Comparison of ENCODE assay signal across 20 cellular contexts in the genomic region with DNA sequence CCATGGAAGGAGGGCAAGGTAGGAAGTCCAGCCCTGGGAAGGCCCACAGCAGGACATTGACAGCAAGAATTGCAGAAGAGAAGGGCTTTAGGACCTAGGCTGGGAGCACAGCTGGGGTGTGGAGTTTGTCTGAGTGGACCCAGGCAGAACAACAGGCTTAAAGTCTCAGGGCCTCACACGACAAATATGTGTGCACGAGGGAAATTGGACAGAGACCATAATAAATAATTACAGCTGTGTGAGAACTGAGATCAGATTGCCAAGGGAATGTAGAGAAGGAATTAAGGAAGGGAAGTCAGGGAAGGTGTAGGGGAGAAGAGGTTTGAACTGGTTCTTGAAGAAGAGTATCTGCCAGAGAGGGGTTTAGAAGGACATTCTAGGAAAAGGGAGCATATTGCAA.
DNase-seq lines count a peak whose midpoint lies in the region; ATAC-seq, FAIRE-seq and TF ChIP-seq lines count a peak whose summit lies in the region.
"Had no signal": no experiment of that assay in that cellular context is flagged by ENCODE, and none has a peak within 500 bp of the region (broad histone marks: within the 10 kb centered on the region; RNA-seq: fewer than 3 reads in every experiment).

No MANE protein-coding gene starts in this region.

- H3K36me3 ChIP-seq in DND-41 (ENCODE audit: insufficient read depth, low read length) (no peaks in the 10 kb centered on the region), HepG2 (replicated peaks in 1 of 2; ENCODE audit: control insufficient read depth in 1 of 2, insufficient read depth in 2 of 2, low read length in 2 of 2) (no peaks in the 10 kb centered on the region), neural progenitor cell (no peaks in the 10 kb centered on the region)
- H3K36me3 ChIP-seq: Peyer's patch had no signal

- H3K9me3 ChIP-seq in DND-41 (ENCODE audit: insufficient read depth, low read length, severe bottlenecking) (no peaks in the 10 kb centered on the region), HepG2 (ENCODE audit: low read length) (no peaks in the 10 kb centered on the region), neural progenitor cell (ENCODE audit: low read depth) (no peaks in the 10 kb centered on the region)
- H3K9me3 ChIP-seq: Peyer's patch had no signal

- H3K79me2 ChIP-seq in DND-41 (ENCODE audit: insufficient read depth, low read length) (no peaks in the 10 kb centered on the region), HepG2 (ENCODE audit: insufficient read depth, low read length) (no peaks in the 10 kb centered on the region), neural progenitor cell (ENCODE audit: low read depth) (no peaks in the 10 kb centered on the region)

- ATAC-seq in DND-41 (ENCODE audit: insufficient read depth, low read depth) (no peak), HepG2 (peak; percentile 36; the same call in 2 of the 3 replicates), GM21786 (IDR thresholded peaks at IDR 0.05; ENCODE audit: unreplicated experiment) (no peak)

- DNase-seq in DND-41 (no peak), choroid plexus epithelial cell (ENCODE audit: low read depth) (peak; percentile 13), HepG2 (ENCODE audit: low spot score) (no peak), neural progenitor cell (ENCODE audit: low spot score) (no peak), MCF 10A (ENCODE audit: unreplicated experiment) (no peak), NCI-H345 treated with DMSO at 0.1 percent for 48 hours (lab: John Stamatoyannopoulos, UW; ENCODE audit: unreplicated experiment) (no peak), NCI-H524 (lab: John Stamatoyannopoulos, UW) (no peak)
- DNase-seq: COR-L47, GM23248, KG1, NCI-H187 treated with DMSO at 0.1 percent for 48 hours, NCI-H2171, NCI-H510A, Peyer's patch, SHP77 had no signal

- no peak overlapping the region for H3K27ac ChIP-seq in DND-41 (ENCODE audit: low read length)
- no peak overlapping the region for H3K27ac ChIP-seq in HepG2 (ENCODE audit: extremely low read length, insufficient read depth, low read length)
- H3K27ac ChIP-seq in neural progenitor cell: no peak overlapping the region
- H3K27ac ChIP-seq: GM23248, Peyer's patch had no signal

- peak overlapping the region; percentile 15; the same call in 1 of the 2 replicates for H2AFZ ChIP-seq in DND-41 (ENCODE audit: low read depth, low read length)
- no peak overlapping the region for H2AFZ ChIP-seq in HepG2 (ENCODE audit: low read length)
- no peak overlapping the region for H2AFZ ChIP-seq in neural progenitor cell (replicated peaks)
- H2AFZ ChIP-seq: GM23248 had no signal

- H3F3A ChIP-seq in neural progenitor cell (ENCODE audit: low read depth): no peaks in the 10 kb centered on the region

- TF ChIP-seq RAD21 in HepG2 (CRISPR knock-in tag; IDR thresholded peaks at IDR 0.05): no peak

- TF ChIP-seq CTCF in DND-41 (IDR thresholded peaks at IDR 0.05; ENCODE audit: borderline replicate concordance, extremely low read depth, low read length, poor library complexity, severe bottlenecking) (no peak), choroid plexus epithelial cell (conservative IDR thresholded peaks at IDR 0.05; ENCODE audit: low read depth, low read length) (no peak), HepG2 (CRISPR knock-in tag; IDR thresholded peaks at IDR 0.05) (no peak), neural progenitor cell (IDR thresholded peaks at IDR 0.05) (no peak), MCF 10A (IDR thresholded peaks at IDR 0.05; ENCODE audit: unreplicated experiment) (no peak)

- CTCF ChIA-PET in HepG2 (lab: Yijun Ruan, JAX; ENCODE audit: low intra/inter-chr PET ratio, low total read pairs): no interaction called here
- CTCF ChIA-PET in MCF 10A (lab: Yijun Ruan, JAX): no interaction called here

- 0% methylated on average over 2 of the region's 2 CpGs for WGBS in HepG2 (ENCODE audit: low lambda C conversion rate)

- no peak for TF ChIP-seq EP300 in HepG2 (IDR thresholded peaks at IDR 0.05; ENCODE audit: low read depth in 2 of 2, low read length in 2 of 2)
- no peak for TF ChIP-seq EP300 in HepG2 (CRISPR knock-in tag; IDR thresholded peaks at IDR 0.05; ENCODE audit: borderline replicate concordance)

- in situ Hi-C loops in HepG2 (cut with HindIII; ENCODE audit: extremely low pct_ligation_motif_present, low pct_unique_long_range_greater_than_20kb): no loop called here

- no peak overlapping the region for H3K4me3 ChIP-seq in DND-41 (ENCODE audit: low read depth in 1 of 2, low read length in 2 of 2)
- H3K4me3 ChIP-seq in choroid plexus epithelial cell (ENCODE audit: low read depth, low read length): no peak overlapping the region
- H3K4me3 ChIP-seq in HepG2 (replicated peaks in 1 of 3; ENCODE audit: insufficient read depth in 1 of 3, low read depth in 2 of 3, low read length in 3 of 3): no peak overlapping the region
- no peak overlapping the region for H3K4me3 ChIP-seq in neural progenitor cell
- H3K4me3 ChIP-seq: GM23248, Peyer's patch had no signal

- H3K9me3 Mint-ChIP-seq in neural progenitor cell (no peaks in the 10 kb centered on the region), MCF 10A (ENCODE audit: unreplicated experiment) (no peaks in the 10 kb centered on the region)

- H3K27ac Mint-ChIP-seq in neural progenitor cell (peak overlapping the region; percentile 5), MCF 10A (ENCODE audit: low read depth, unreplicated experiment) (no peak overlapping the region)

- peaks cover 2% of the 10 kb centered on the region for H3K27me3 Mint-ChIP-seq in neural progenitor cell (ENCODE audit: insufficient read depth, low read depth)
- H3K27me3 Mint-ChIP-seq in MCF 10A (ENCODE audit: insufficient read depth, unreplicated experiment): no peaks in the 10 kb centered on the region

- POLR2A ChIA-PET in HepG2 (lab: Yijun Ruan, JAX) (no interaction called here), MCF 10A (lab: Yijun Ruan, JAX) (interaction anchor here (2.1 kb wide), 1 partner anchor 15 kb away, joined by 8 read pairs; no protein-coding TSS in a partner anchor)

- H4K20me1 ChIP-seq in DND-41 (ENCODE audit: insufficient read depth, low read length) (no peaks in the 10 kb centered on the region), HepG2 (ENCODE audit: insufficient read depth, low read length) (no peaks in the 10 kb centered on the region), neural progenitor cell (ENCODE audit: low read depth) (no peaks in the 10 kb centered on the region)

- H3K27me3 ChIP-seq in DND-41 (ENCODE audit: insufficient read depth, low read length, poor library complexity): no peaks in the 10 kb centered on the region
- H3K27me3 ChIP-seq in HepG2 (ENCODE audit: control insufficient read depth in 1 of 2, insufficient read depth in 2 of 2, low read length in 2 of 2): no peaks in the 10 kb centered on the region
- no peaks in the 10 kb centered on the region for H3K27me3 ChIP-seq in neural progenitor cell
- H3K27me3 ChIP-seq: Peyer's patch had no signal

- intact Hi-C loops in HepG2 (cut with micrococcal nuclease; ENCODE audit: unreplicated experiment): no loop called here
- intact Hi-C loops in MCF 10A (cut with micrococcal nuclease): no loop called here

- BruUV-seq in HepG2 (replicated peaks; lab: Mats Ljungman, UMichigan) (no TSS peak), MCF 10A (replicated peaks; lab: Mats Ljungman, UMichigan) (no TSS peak)

- H3K4me1 Mint-ChIP-seq in neural progenitor cell (peaks cover 4% of the 10 kb centered on the region), MCF 10A (ENCODE audit: insufficient read depth, unreplicated experiment) (peaks cover 16% of the 10 kb centered on the region)
- H3K4me1 Mint-ChIP-seq: CD14-positive monocyte had no signal

- no peaks in the 10 kb centered on the region for H3K36me3 Mint-ChIP-seq in neural progenitor cell
- H3K36me3 Mint-ChIP-seq in MCF 10A (ENCODE audit: insufficient read depth, unreplicated experiment): no peaks in the 10 kb centered on the region
- H3K36me3 Mint-ChIP-seq: CD14-positive monocyte had no signal

- H3K4me3 Mint-ChIP-seq in neural progenitor cell (no peak overlapping the region), MCF 10A (ENCODE audit: unreplicated experiment) (no peak overlapping the region)
- H3K4me3 Mint-ChIP-seq: CD14-positive monocyte had no signal

- no peak overlapping the region for H3K4me2 ChIP-seq in DND-41 (ENCODE audit: insufficient read depth, low read length)
- peak overlapping the region; percentile 60 for H3K4me2 ChIP-seq in HepG2 (ENCODE audit: low read depth, low read length)
- no peak overlapping the region for H3K4me2 ChIP-seq in neural progenitor cell

- H3K9ac ChIP-seq in DND-41 (ENCODE audit: low read depth, low read length) (no peak overlapping the region), HepG2 (ENCODE audit: insufficient read depth, low read depth, low read length) (no peak overlapping the region), neural progenitor cell (no peak overlapping the region)
- H3K9ac ChIP-seq: GM23248 had no signal

- H3K4me1 ChIP-seq in DND-41 (ENCODE audit: insufficient read depth, low read length) (no peaks in the 10 kb centered on the region), HepG2 (ENCODE audit: insufficient read depth, low read length) (peaks cover 28% of the 10 kb centered on the region), neural progenitor cell (no peaks in the 10 kb centered on the region)

- no peak for TF ChIP-seq POLR2A in HepG2 (IDR thresholded peaks at IDR 0.05; ENCODE audit: insufficient read depth in 1 of 2, low read depth in 2 of 2, low read length in 2 of 2)

- no peak for FAIRE-seq in HepG2 (lab: Jason Lieb, UNC)
- FAIRE-seq: G401.6, GM12891, GM19239 had no signal

TF ChIP-seq in HepG2, 621 proteins besides CTCF, POLR2A, EP300 and RAD21:
- TF ChIP-seq, protein P1, sequence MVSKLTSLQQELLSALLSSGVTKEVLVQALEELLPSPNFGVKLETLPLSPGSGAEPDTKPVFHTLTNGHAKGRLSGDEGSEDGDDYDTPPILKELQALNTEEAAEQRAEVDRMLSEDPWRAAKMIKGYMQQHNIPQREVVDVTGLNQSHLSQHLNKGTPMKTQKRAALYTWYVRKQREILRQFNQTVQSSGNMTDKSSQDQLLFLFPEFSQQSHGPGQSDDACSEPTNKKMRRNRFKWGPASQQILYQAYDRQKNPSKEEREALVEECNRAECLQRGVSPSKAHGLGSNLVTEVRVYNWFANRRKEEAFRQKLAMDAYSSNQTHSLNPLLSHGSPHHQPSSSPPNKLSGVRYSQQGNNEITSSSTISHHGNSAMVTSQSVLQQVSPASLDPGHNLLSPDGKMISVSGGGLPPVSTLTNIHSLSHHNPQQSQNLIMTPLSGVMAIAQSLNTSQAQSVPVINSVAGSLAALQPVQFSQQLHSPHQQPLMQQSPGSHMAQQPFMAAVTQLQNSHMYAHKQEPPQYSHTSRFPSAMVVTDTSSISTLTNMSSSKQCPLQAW (CRISPR knock-in tag; IDR thresholded peaks at IDR 0.05): 0 out of 2 replicates have a peak, but pooled peaks have one; percentile 31
- no peak for TF ChIP-seq ZNF337 (CRISPR knock-in tag; IDR thresholded peaks at IDR 0.05; ENCODE audit: borderline replicate concordance, low read depth)
